In the genomic region with DNA sequence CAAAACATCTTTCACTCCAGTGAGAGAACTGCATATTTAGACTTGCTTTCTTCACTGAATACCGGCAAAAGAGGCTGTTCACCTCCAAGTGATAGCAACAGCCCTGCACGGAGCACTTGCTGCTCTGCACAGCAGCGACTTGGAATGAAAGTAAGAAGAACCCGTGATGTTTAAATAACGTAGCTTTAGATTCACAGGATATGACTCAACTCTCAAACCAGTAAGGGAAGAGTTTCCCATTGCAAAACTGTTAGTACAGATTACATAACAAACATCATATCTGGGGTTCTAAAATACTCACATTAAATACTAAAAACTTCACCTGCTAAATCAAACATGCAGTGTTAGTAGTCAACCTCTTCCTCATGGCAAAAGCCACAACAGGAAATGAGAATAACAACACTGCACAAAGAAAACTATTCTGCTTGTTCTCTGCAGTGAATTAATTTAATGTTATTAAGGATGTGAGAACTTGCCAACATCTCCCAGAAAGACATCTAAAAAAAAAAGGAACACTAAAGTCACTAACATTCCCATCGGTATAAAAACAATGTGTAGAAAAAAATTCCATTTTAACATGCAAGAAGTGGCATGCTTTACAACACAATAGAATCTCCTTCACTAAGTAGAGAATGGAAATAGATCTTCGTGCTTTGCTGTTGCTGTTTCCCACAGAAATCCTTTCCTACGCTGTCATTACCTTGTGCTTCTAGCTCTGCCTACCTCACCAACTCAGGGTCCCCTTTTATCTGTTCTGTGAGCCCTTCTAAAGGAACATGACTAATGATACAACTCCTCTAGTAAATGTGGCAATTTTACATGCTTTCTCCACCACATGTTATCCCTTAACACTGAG, we compare ENCODE assay signal across 8 cellular contexts.
A peak's percentile ranks its signal among the peaks of the same experiment; 100 is the strongest.
DNase-seq lines count a peak whose midpoint lies in the region; ATAC-seq and TF ChIP-seq lines count a peak whose summit lies in the region.

No MANE protein-coding gene starts in this region.

- TF ChIP-seq POLR2A in upper lobe of left lung (IDR thresholded peaks at IDR 0.05), result peak in 2 of 4 donors; percentile 29 to 80

- BruUV-seq in Caco-2 (replicated peaks; lab: Mats Ljungman, UMichigan), result no TSS peak

- POLR2A ChIA-PET in Caco-2 (lab: Charles Lee), result no interaction called here

- H3K36me3 ChIP-seq in Caco-2 (ENCODE audit: control insufficient read depth, insufficient read depth, low read length) (no peaks in the 10 kb centered on the region), RWPE2 (ENCODE audit: low read depth) (no peaks in the 10 kb centered on the region), colonic mucosa (no peaks in the 10 kb centered on the region), lower lobe of right lung (no peaks in the 10 kb centered on the region), upper lobe of left lung (no peaks in the 10 kb centered on the region), HAP-1 (replicated peaks) (no peaks in the 10 kb centered on the region)

- H3K9me3 Mint-ChIP-seq in Caco-2 (ENCODE audit: unreplicated experiment), result no peaks in the 10 kb centered on the region

- H3K27me3 Mint-ChIP-seq in Caco-2 (ENCODE audit: insufficient read depth, unreplicated experiment), result peaks cover 3% of the 10 kb centered on the region

- H3K4me3 Mint-ChIP-seq in Caco-2 (ENCODE audit: unreplicated experiment), result peak overlapping the region; percentile 21

- DNase-seq in Caco-2 (peak in 1 of 2 experiments; percentile 7), RWPE2 (ENCODE audit: low spot score) (no peak), colonic mucosa (no peak), lower lobe of right lung (peak; percentile 73), upper lobe of left lung (peak in 1 of 2 donors; percentile 80), HAP-1 (ENCODE audit: low spot score in 2 of 2) (no peak)

- no peak overlapping the region for H3K27ac Mint-ChIP-seq in Caco-2 (ENCODE audit: unreplicated experiment)

- H3K9ac ChIP-seq in colonic mucosa (ENCODE audit: low read depth in 2 of 2, low read length in 2 of 2), result peak overlapping the region in 1 of 2 donors; percentile 6

- 12% methylated on average over 8 of the region's 8 CpGs for WGBS in upper lobe of left lung, 2 donors

- H3K4me3 ChIP-seq in Caco-2 (ENCODE audit: low read depth, low read length) (no peak overlapping the region), RWPE2 (ENCODE audit: severe bottlenecking) (peak overlapping the region; percentile 14), colonic mucosa (peak overlapping the region; percentile 13), lower lobe of right lung (peak overlapping the region; percentile 53), upper lobe of left lung (peak overlapping the region in 3 of 4 donors; percentile 35 to 51 (median 47)), HAP-1 (no peak overlapping the region)

- TF ChIP-seq EP300 in upper lobe of left lung (IDR thresholded peaks at IDR 0.05), result peak in 1 of 4 donors; percentile 33

- intact Hi-C loops in Caco-2 (cut with micrococcal nuclease; ENCODE audit: unreplicated experiment) (no loop called here), colonic mucosa (cut with DNase I) (no loop called here), lower lobe of right lung (cut with DNase I) (no loop called here)

- H3K27me3 ChIP-seq in Caco-2 (replicated peaks; ENCODE audit: control insufficient read depth, insufficient read depth, low read length), result no peaks in the 10 kb centered on the region
- H3K27me3 ChIP-seq in RWPE2 (ENCODE audit: insufficient read depth, poor library complexity, severe bottlenecking), result no peaks in the 10 kb centered on the region
- no peaks in the 10 kb centered on the region for H3K27me3 ChIP-seq in colonic mucosa
- H3K27me3 ChIP-seq in lower lobe of right lung (ENCODE audit: low read depth), result no peaks in the 10 kb centered on the region
- no peaks in the 10 kb centered on the region for H3K27me3 ChIP-seq in upper lobe of left lung
- no peaks in the 10 kb centered on the region for H3K27me3 ChIP-seq in HAP-1 (ENCODE audit: low read depth)

- TF ChIP-seq CTCF in Caco-2 (IDR thresholded peaks at IDR 0.05; ENCODE audit: insufficient read depth in 1 of 2, low read depth in 1 of 2, low read length in 1 of 2, severe bottlenecking in 1 of 2, unreplicated experiment in 1 of 2), result no peak
- no peak for TF ChIP-seq CTCF in RWPE2 (IDR thresholded peaks at IDR 0.05; ENCODE audit: poor library complexity, severe bottlenecking)
- TF ChIP-seq CTCF in colonic mucosa (IDR thresholded peaks at IDR 0.05), result no peak
- no peak for TF ChIP-seq CTCF in lower lobe of right lung (IDR thresholded peaks at IDR 0.05)
- no peak for TF ChIP-seq CTCF in upper lobe of left lung (IDR thresholded peaks at IDR 0.05)

- H3K36me3 Mint-ChIP-seq in Caco-2 (ENCODE audit: insufficient read depth, unreplicated experiment), result no peaks in the 10 kb centered on the region

- H3K27ac ChIP-seq in RWPE2 (ENCODE audit: poor library complexity, severe bottlenecking) (peak overlapping the region; percentile 55), colonic mucosa (peak overlapping the region; percentile 10), lower lobe of right lung (peak overlapping the region; percentile 59), upper lobe of left lung (peak overlapping the region; percentile 51 to 83 (median 52))

- ATAC-seq in GM19324 (IDR thresholded peaks at IDR 0.05; ENCODE audit: low FRiP score, unreplicated experiment), result peak; percentile 83
- peak; percentile 94 for ATAC-seq in HG03196 (IDR thresholded peaks at IDR 0.05; ENCODE audit: unreplicated experiment)
- peak; percentile 96 for ATAC-seq in RWPE2 (ENCODE audit: low read depth)
- peak; percentile 94 to 97 for ATAC-seq in lower lobe of right lung
- ATAC-seq in upper lobe of left lung (ENCODE audit: low FRiP score in 2 of 2), result peak; percentile 83 to 92

- H3K4me1 ChIP-seq in Caco-2, result no peaks in the 10 kb centered on the region
- H3K4me1 ChIP-seq in RWPE2 (ENCODE audit: insufficient read depth, poor library complexity, severe bottlenecking), result peaks cover 24% of the 10 kb centered on the region
- no peaks in the 10 kb centered on the region for H3K4me1 ChIP-seq in colonic mucosa
- H3K4me1 ChIP-seq in lower lobe of right lung, result peaks cover 12% of the 10 kb centered on the region
- H3K4me1 ChIP-seq in upper lobe of left lung, result peaks cover 0 to 8% (median 4%) of the 10 kb centered on the region in 4 donors
- no peaks in the 10 kb centered on the region for H3K4me1 ChIP-seq in HAP-1

- in situ Hi-C loops in HAP-1 (cut with MboI; ENCODE audit: low sequenced_read_pairs), result no loop called here

- H3K4me1 Mint-ChIP-seq in Caco-2 (ENCODE audit: low read depth, unreplicated experiment), result peaks cover 13% of the 10 kb centered on the region

- no peaks in the 10 kb centered on the region for H3K9me3 ChIP-seq in Caco-2
- no peaks in the 10 kb centered on the region for H3K9me3 ChIP-seq in RWPE2 (ENCODE audit: severe bottlenecking)
- no peaks in the 10 kb centered on the region for H3K9me3 ChIP-seq in colonic mucosa
- H3K9me3 ChIP-seq in lower lobe of right lung, result no peaks in the 10 kb centered on the region
- no peaks in the 10 kb centered on the region for H3K9me3 ChIP-seq in upper lobe of left lung
- no peaks in the 10 kb centered on the region for H3K9me3 ChIP-seq in HAP-1

- CTCF ChIA-PET in Caco-2 (lab: Charles Lee), result no interaction called here

Comparison
In these comparisons a context has a peak if more than half of its experiments do, and no peak if none do; other contexts are left out.
1. H3K4me3 ChIP-seq: peak in RWPE2 (single experiment), colonic mucosa (single experiment), lower lobe of right lung (single experiment) and upper lobe of left lung (3 of 4); none in Caco-2 (single experiment) and HAP-1 (single experiment).
2. Peak in every context shown above with its lines, with median percentiles within 50 percentile points of each other: ATAC-seq and H3K27ac ChIP-seq.